ENCODE assay signal across 8 cellular contexts in the genomic region with DNA sequence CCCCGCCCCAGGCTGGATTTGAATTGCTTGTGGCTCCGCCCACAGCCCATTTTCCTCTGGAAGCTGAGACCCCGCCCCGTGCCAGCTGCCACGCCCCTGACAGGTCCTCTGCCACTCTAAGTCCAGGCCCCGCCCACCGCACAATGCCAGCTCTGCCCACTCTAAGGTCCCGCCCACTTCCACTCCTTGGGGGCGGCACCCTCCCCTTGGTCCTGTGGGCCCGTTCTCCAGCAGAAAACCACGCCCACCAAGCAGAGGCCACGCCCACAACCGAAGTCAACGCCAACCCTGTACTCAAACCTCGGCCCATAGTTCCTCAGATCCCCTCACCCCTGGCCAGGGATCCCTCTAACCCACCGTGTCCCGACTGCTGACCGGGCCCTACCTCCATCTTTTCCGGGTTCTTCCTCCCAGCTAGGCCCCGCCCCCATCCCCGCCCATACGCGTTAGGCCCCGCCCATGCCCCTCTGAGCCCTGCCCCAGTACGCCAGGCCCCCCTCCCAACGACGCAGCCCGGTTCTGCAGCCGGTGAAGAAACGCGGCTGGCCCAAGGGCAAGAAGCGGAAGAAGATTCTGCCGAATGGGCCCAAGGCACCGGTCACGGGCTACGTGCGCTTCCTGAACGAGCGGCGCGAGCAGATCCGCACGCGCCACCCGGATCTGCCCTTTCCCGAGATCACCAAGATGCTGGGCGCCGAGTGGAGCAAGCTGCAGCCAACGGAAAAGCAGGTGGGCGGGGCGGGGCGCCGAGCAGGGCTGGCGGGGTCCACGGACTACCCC. TPM values are rescaled to one million over a fixed set of nuclear protein-coding genes. Genes with fewer than 3 reads are reported as not detected.
DNase-seq lines count a peak whose midpoint lies in the region; ATAC-seq, FAIRE-seq and TF ChIP-seq lines count a peak whose summit lies in the region.

No MANE protein-coding gene starts in this region.

- peak overlapping the region; percentile 85 for H3K4me2 ChIP-seq in Loucy (ENCODE audit: low read depth, low read length, poor library complexity, severe bottlenecking)
- peak overlapping the region; percentile 97 for H3K4me2 ChIP-seq in neuronal stem cell (ENCODE audit: insufficient read depth, low read length, poor library complexity, severe bottlenecking)

- no CpG with 5 or more reads among the region's 55 CpGs for WGBS in neuronal stem cell (ENCODE audit: extremely low coverage in 2 of 2, insufficient read length in 2 of 2, insufficient replicate concordance in 1 of 2), 2 donors

- peak overlapping the region; percentile 92 for H3K18ac ChIP-seq in neuronal stem cell (ENCODE audit: low read length)

- H3F3A ChIP-seq in Loucy (ENCODE audit: low read depth) = no peaks in the 10 kb centered on the region

- no peak overlapping the region for H4K8ac ChIP-seq in neuronal stem cell (ENCODE audit: low read depth, low read length)

- no peaks in the 10 kb centered on the region for H3K9me2 ChIP-seq in Loucy (replicated peaks; ENCODE audit: low read depth, low read length)

- no peak for ATAC-seq in GM21381 (IDR thresholded peaks at IDR 0.05; ENCODE audit: unreplicated experiment)

- DNase-seq in EH (ENCODE audit: low read depth) (peak; percentile 97), SJSA1 (ENCODE audit: low read depth in 1 of 2, low spot score in 2 of 2) (peak; percentile 95 to 99), frontal cortex (ENCODE audit: low spot score in 2 of 2) (peak; percentile 62 to 76), neuronal stem cell (ENCODE audit: low spot score) (peak; percentile 88), stromal cell of bone marrow (ENCODE audit: low read depth) (peak; percentile 81)
- DNase-seq in activated naive CD4-positive, alpha-beta T cell (lab: John Stamatoyannopoulos, UW) = peak; percentile 17 to 56 (median 46)

- no peak overlapping the region for H3K4ac ChIP-seq in neuronal stem cell (ENCODE audit: low read length)

- no peak overlapping the region for H4K91ac ChIP-seq in neuronal stem cell (ENCODE audit: low read depth, low read length, poor library complexity)

- H2BK15ac ChIP-seq in neuronal stem cell (ENCODE audit: low read length) = no peak overlapping the region

- H3K36me3 ChIP-seq in Loucy (ENCODE audit: insufficient read depth, low read length) = peaks cover 7% of the 10 kb centered on the region; the same call in 1 of the 2 replicates
- peaks cover 53% of the 10 kb centered on the region for H3K36me3 ChIP-seq in SJSA1
- H3K36me3 ChIP-seq in neuronal stem cell (replicated peaks in 1 of 2; ENCODE audit: control insufficient read depth in 2 of 2, insufficient read depth in 2 of 2, low read length in 2 of 2) = peaks cover 9 to 19% of the 10 kb centered on the region in 2 donors

- H2AFZ ChIP-seq in Loucy (ENCODE audit: low read length) (no peak overlapping the region), neuronal stem cell (ENCODE audit: low read length) (peak overlapping the region; percentile 85)

- H3K27me3 ChIP-seq in Loucy (ENCODE audit: insufficient read depth, low read length, poor library complexity, severe bottlenecking) (no peaks in the 10 kb centered on the region), SJSA1 (replicated peaks) (no peaks in the 10 kb centered on the region), neuronal stem cell (ENCODE audit: control insufficient read depth in 3 of 3, insufficient read depth in 3 of 3, low read depth in 1 of 3, low read length in 3 of 3) (peaks cover 0 to 22% (median 0%) of the 10 kb centered on the region in 3 experiments)

- no peak overlapping the region for H2BK12ac ChIP-seq in neuronal stem cell (ENCODE audit: low read length)

- no peak overlapping the region for H2BK5ac ChIP-seq in neuronal stem cell (ENCODE audit: low read length)

- peak overlapping the region; percentile 87 for H3K27ac ChIP-seq in SJSA1
- H3K27ac ChIP-seq in neuronal stem cell (replicated peaks; ENCODE audit: low read length) = no peak overlapping the region

- H3K9me3 ChIP-seq in Loucy (ENCODE audit: insufficient read depth, low read depth, low read length) = no peaks in the 10 kb centered on the region
- H3K9me3 ChIP-seq in SJSA1 (replicated peaks) = no peaks in the 10 kb centered on the region
- no peaks in the 10 kb centered on the region for H3K9me3 ChIP-seq in neuronal stem cell (replicated peaks in 1 of 2; ENCODE audit: control insufficient read depth in 2 of 2, insufficient read depth in 1 of 2, low read depth in 1 of 2, low read length in 2 of 2)

- H3K79me2 ChIP-seq in Loucy (ENCODE audit: insufficient read depth, low read length) = peaks cover 9% of the 10 kb centered on the region

- H3K4me1 ChIP-seq in Loucy (ENCODE audit: insufficient read depth, low read length, poor library complexity, severe bottlenecking) (peaks cover 8% of the 10 kb centered on the region), SJSA1 (replicated peaks) (peaks cover 22% of the 10 kb centered on the region), neuronal stem cell (ENCODE audit: control insufficient read depth in 2 of 2, insufficient read depth in 1 of 2, low read depth in 1 of 2, low read length in 2 of 2) (peaks cover 5 to 17% of the 10 kb centered on the region in 2 donors)

- peaks cover 3% of the 10 kb centered on the region for H3K79me1 ChIP-seq in neuronal stem cell (ENCODE audit: low read depth, low read length)

- H2AK5ac ChIP-seq in neuronal stem cell (ENCODE audit: low read depth, low read length) = peak overlapping the region; percentile 92

- peaks cover 22% of the 10 kb centered on the region for H4K20me1 ChIP-seq in Loucy (ENCODE audit: insufficient read depth, low read length, poor library complexity, severe bottlenecking)

- H2BK120ac ChIP-seq in neuronal stem cell (ENCODE audit: low read depth, low read length) = no peak overlapping the region

- FAIRE-seq in frontal cortex (lab: Jason Lieb, UNC) = no peak

- H3K14ac ChIP-seq in neuronal stem cell (ENCODE audit: low read length) = no peak overlapping the region

- H3K4me3 ChIP-seq in Loucy (ENCODE audit: low read length, poor library complexity, severe bottlenecking) (peak overlapping the region; percentile 99), SJSA1 (peak overlapping the region; percentile 92), neuronal stem cell (ENCODE audit: low read length in 2 of 2) (peak overlapping the region; percentile 50 to 94)

- peak overlapping the region; percentile 65 for H3K23ac ChIP-seq in neuronal stem cell (ENCODE audit: low read depth, low read length, poor library complexity)

- H3K9ac ChIP-seq in Loucy (ENCODE audit: low read depth, low read length, poor library complexity, severe bottlenecking) = peak overlapping the region; percentile 87
- peak overlapping the region; percentile 12 for H3K9ac ChIP-seq in neuronal stem cell (ENCODE audit: low read depth, low read length, poor library complexity)

- TF ChIP-seq CTCF in Loucy (conservative IDR thresholded peaks at IDR 0.05; ENCODE audit: low read length) = no peak

RNA-seq across cellular contexts. Expression of gene HMG20B, which starts 1.3 kb away (rescaled TPM):
- total RNA-seq in SJSA1 (2014; rRNA removed; shearing (Covaris generic)) = 229 and 260 TPM in 2 replicates
- 13.9 TPM for total RNA-seq in frontal cortex
- polyA plus RNA-seq in neuronal stem cell (2013, experiment 1 of 2) = 76.9 TPM
- polyA plus RNA-seq in neuronal stem cell (2013, experiment 2 of 2) = 73.8 TPM

RNA-seq across cellular contexts. Expression of gene GIPC3, which starts 11.2 kb away (rescaled TPM):
- 9.2 and 13.1 TPM in 2 replicates for total RNA-seq in SJSA1 (2014; rRNA removed; shearing (Covaris generic))
- under 0.01 TPM for total RNA-seq in frontal cortex
- polyA plus RNA-seq in neuronal stem cell (2013, experiment 1 of 2) = 0.46 TPM
- 0.47 TPM for polyA plus RNA-seq in neuronal stem cell (2013, experiment 2 of 2)

RNA-seq across cellular contexts. Expression of gene MFSD12, which starts 16.7 kb away (rescaled TPM):
- 124 and 132 TPM in 2 replicates for total RNA-seq in SJSA1 (2014; rRNA removed; shearing (Covaris generic))
- 35.9 TPM for total RNA-seq in frontal cortex
- polyA plus RNA-seq in neuronal stem cell (2013, experiment 1 of 2) = 27.9 TPM
- polyA plus RNA-seq in neuronal stem cell (2013, experiment 2 of 2) = 25.3 TPM

RNA-seq across cellular contexts. Expression of gene TBXA2R, which starts 32.6 kb away (rescaled TPM):
- total RNA-seq in SJSA1 (2014; rRNA removed; shearing (Covaris generic)) = not detected in 2 replicates
- total RNA-seq in frontal cortex = 0.41 TPM
- polyA plus RNA-seq in neuronal stem cell (2013, experiment 1 of 2) = 0.11 TPM
- 0.12 TPM for polyA plus RNA-seq in neuronal stem cell (2013, experiment 2 of 2)

RNA-seq across cellular contexts. Expression of gene TEKTIP1, which starts 35.1 kb away (rescaled TPM):
- 0.26 TPM in 1 of 2 replicates, not detected in the other for total RNA-seq in SJSA1 (2014; rRNA removed; shearing (Covaris generic))
- total RNA-seq in frontal cortex = 0.41 TPM
- polyA plus RNA-seq in neuronal stem cell (2013, experiment 1 of 2) = 0.07 TPM
- 0.07 TPM for polyA plus RNA-seq in neuronal stem cell (2013, experiment 2 of 2)

Comparison
In these comparisons a context has a peak if more than half of its experiments do, and no peak if none do; other contexts are left out.
1. DNase-seq: peak in every context shown above with its lines; median percentile 97 in EH; 97 in SJSA1; 88 in neuronal stem cell; 81 in stromal cell of bone marrow; 69 in frontal cortex; 46 in activated naive CD4-positive, alpha-beta T cell.
2. RNA of gene HMG20B, which starts 1.3 kb away (total RNA-seq): 229 to 260 TPM in SJSA1; 13.9 TPM in frontal cortex (single experiment); every median in the first group is over 10 times any median in the second.
3. RNA of gene GIPC3, which starts 11.2 kb away (total RNA-seq): 9.2 to 13.1 TPM in SJSA1; under 0.01 TPM in frontal cortex (single experiment); every median in the first group is over 10 times any median in the second.
4. Peak in every context shown above with its lines, with median percentiles within 50 percentile points of each other: H3K4me3 ChIP-seq.